In genomic region chr20:35171438-35171752, GRCh38 we compare ENCODE assay signal across 10 cellular contexts. TPM values are rescaled to one million over a fixed set of nuclear protein-coding genes. Genes with fewer than 3 reads are reported as not detected.
A peak's percentile ranks its signal among the peaks of the same experiment; 100 is the strongest.
DNase-seq lines count a peak whose midpoint lies in the region; ATAC-seq, FAIRE-seq and TF ChIP-seq lines count a peak whose summit lies in the region.
"Had no signal": no experiment of that assay in that cellular context is flagged by ENCODE, and none has a peak within 500 bp of the region (broad histone marks: within the 10 kb centered on the region; RNA-seq: fewer than 3 reads in every experiment).

No MANE protein-coding gene starts in this region.

- 96% methylated on average over 1 of the region's 1 CpG; no CpG with 5 or more reads in 1 of the 2 experiments for WGBS in H1 (ENCODE audit: extremely low coverage in 1 of 2, insufficient coverage in 1 of 2, insufficient read length in 1 of 2, insufficient replicate concordance in 2 of 2, low coverage in 1 of 2, low lambda C conversion rate in 2 of 2, missing lambda C conversion rate in 1 of 2), 2 experiments

- TF ChIP-seq CTCF in OCI-LY7 (conservative IDR thresholded peaks at IDR 0.05; ENCODE audit: low read length) (no peak), H1 (IDR thresholded peaks at IDR 0.05; ENCODE audit: control extremely low read depth in 1 of 3, insufficient read depth in 1 of 3, low read depth in 1 of 3, low read length in 3 of 3) (no peak), parathyroid adenoma (IDR thresholded peaks at IDR 0.05) (no peak)

- no peak for FAIRE-seq in H1 (lab: Jason Lieb, UNC)

- H3K27me3 Mint-ChIP-seq in CD4-positive, alpha-beta memory T cell, result no peaks in the 10 kb centered on the region

- H3K23ac ChIP-seq in H1 (ENCODE audit: insufficient read length), result no peak overlapping the region

- TF ChIP-seq RAD21 in H1 (IDR thresholded peaks at IDR 0.05 in 1 of 2, conservative IDR thresholded peaks at IDR 0.05 in 1 of 2; ENCODE audit: low read depth in 2 of 2, low read length in 2 of 2), result no peak

- H3K4me1 ChIP-seq in CD4-positive, alpha-beta memory T cell (ENCODE audit: insufficient read depth, low read length), result peaks cover 9% of the 10 kb centered on the region
- H3K4me1 ChIP-seq in OCI-LY7 (ENCODE audit: insufficient read depth, low read length, poor library complexity, severe bottlenecking), result no peaks in the 10 kb centered on the region
- H3K4me1 ChIP-seq in H1 (replicated peaks in 1 of 4; ENCODE audit: control insufficient read depth in 3 of 4, insufficient read depth in 4 of 4, low read length in 3 of 4), result peaks cover under 1 to 18% (median 10%) of the 10 kb centered on the region in 4 experiments
- H3K4me1 ChIP-seq in parathyroid adenoma, result no peaks in the 10 kb centered on the region
- H3K4me1 ChIP-seq: testis had no signal

- no peaks in the 10 kb centered on the region for H3K9me3 Mint-ChIP-seq in CD4-positive, alpha-beta memory T cell

- no peaks in the 10 kb centered on the region for H3K9me2 ChIP-seq in OCI-LY7 (ENCODE audit: insufficient read depth, low read length)

- H4K20me1 ChIP-seq in OCI-LY7 (ENCODE audit: insufficient read depth, low read length) (no peaks in the 10 kb centered on the region), H1 (replicated peaks in 1 of 2; ENCODE audit: control insufficient read depth in 1 of 2, insufficient read depth in 2 of 2, low read length in 2 of 2) (no peaks in the 10 kb centered on the region)

- no peak overlapping the region for H4K8ac ChIP-seq in H1 (ENCODE audit: extremely low read depth, insufficient read depth, low read length)

- H3K27me3 ChIP-seq in CD4-positive, alpha-beta memory T cell (ENCODE audit: insufficient read depth, low read length), result no peaks in the 10 kb centered on the region
- H3K27me3 ChIP-seq in H1 (replicated peaks in 1 of 4; ENCODE audit: control insufficient read depth in 3 of 4, extremely low read depth in 1 of 4, insufficient read depth in 3 of 4, low read length in 3 of 4), result peaks cover 0 to 2% (median 0%) of the 10 kb centered on the region in 4 experiments; a peak in 2 of 7 replicates
- no peaks in the 10 kb centered on the region for H3K27me3 ChIP-seq in parathyroid adenoma (ENCODE audit: control insufficient read depth, insufficient read depth, low read length)
- H3K27me3 ChIP-seq: testis had no signal

- no peak overlapping the region for H2BK15ac ChIP-seq in H1 (ENCODE audit: low read length)

- POLR2A ChIA-PET in CD4-positive, alpha-beta memory T cell (lab: Charles Lee; ENCODE audit: partially characterized antibody), result no interaction called here
- POLR2A ChIA-PET in OCI-LY7 (lab: Charles Lee), result interaction anchor here (0.7 kb wide), 1 partner anchor 71 kb away, joined by 3 read pairs; no protein-coding TSS in a partner anchor
- POLR2A ChIA-PET in H1 (lab: Charles Lee; ENCODE audit: partially characterized antibody), result interaction anchor here (2.0 kb wide), 1 partner anchor 11 kb away, joined by 5 read pairs; no protein-coding TSS in a partner anchor

- H3K4me3 Mint-ChIP-seq in CD4-positive, alpha-beta memory T cell, result peak overlapping the region; percentile 12 to 87 (median 83)

- H4K5ac ChIP-seq in H1 (ENCODE audit: insufficient read length, low read depth, low read length), result no peak overlapping the region

- no peak overlapping the region for H3K18ac ChIP-seq in H1 (ENCODE audit: extremely low read depth, low read length)

- H3K56ac ChIP-seq in H1 (replicated peaks; ENCODE audit: insufficient read length, low read depth, low read length), result no peak overlapping the region

- H2AFZ ChIP-seq in OCI-LY7 (ENCODE audit: low read length) (peak overlapping the region; percentile 53), H1 (ENCODE audit: low read length) (no peak overlapping the region; the same call in 1 of the 2 replicates), parathyroid adenoma (no peak overlapping the region)

- no peak for TF ChIP-seq POLR2A in H1 (IDR thresholded peaks at IDR 0.05; ENCODE audit: control extremely low read depth in 1 of 2, low read depth in 2 of 2, low read length in 2 of 2)

- H3K9me3 ChIP-seq in CD4-positive, alpha-beta memory T cell (ENCODE audit: control insufficient read depth in 1 of 2, low read length in 2 of 2), result no peaks in the 10 kb centered on the region
- no peaks in the 10 kb centered on the region for H3K9me3 ChIP-seq in OCI-LY7 (ENCODE audit: low read length)
- H3K9me3 ChIP-seq in H1 (ENCODE audit: insufficient read depth in 2 of 2, low read depth in 1 of 2, low read length in 1 of 2), result no peaks in the 10 kb centered on the region
- H3K9me3 ChIP-seq in parathyroid adenoma (ENCODE audit: control insufficient read depth, low read length), result no peaks in the 10 kb centered on the region
- H3K9me3 ChIP-seq: mucosa of descending colon, testis had no signal

- intact Hi-C loops in CD4-positive, alpha-beta memory T cell (cut with micrococcal nuclease), result no loop called here
- intact Hi-C loops in OCI-LY7 (cut with micrococcal nuclease; ENCODE audit: unreplicated experiment), result no loop called here

- no peak overlapping the region for H4K91ac ChIP-seq in H1 (replicated peaks; ENCODE audit: insufficient read length, low read length)

- H3K23me2 ChIP-seq in H1 (ENCODE audit: low read depth, low read length), result peaks cover 6% of the 10 kb centered on the region; the same call in 1 of the 2 replicates

- H3K27ac ChIP-seq in CD4-positive, alpha-beta memory T cell (ENCODE audit: low read depth, low read length), result no peak overlapping the region
- H3K27ac ChIP-seq in OCI-LY7 (ENCODE audit: low read depth, low read length, poor library complexity, severe bottlenecking), result no peak overlapping the region
- H3K27ac ChIP-seq in H1 (ENCODE audit: low read depth, low read length), result no peak overlapping the region
- no peak overlapping the region for H3K27ac ChIP-seq in parathyroid adenoma
- H3K27ac ChIP-seq: testis had no signal

- TF ChIP-seq EP300 in H1 (IDR thresholded peaks at IDR 0.05; ENCODE audit: borderline replicate concordance in 1 of 2, low read depth in 2 of 2, low read length in 2 of 2), result no peak

- H3K36me3 ChIP-seq in CD4-positive, alpha-beta memory T cell (ENCODE audit: insufficient read depth, low read length), result no peaks in the 10 kb centered on the region
- H3K36me3 ChIP-seq in OCI-LY7 (ENCODE audit: insufficient read depth, low read length) (no peaks in the 10 kb centered on the region), H1 (ENCODE audit: control insufficient read depth in 2 of 4, insufficient read depth in 4 of 4, low read length in 3 of 4) (no peaks in the 10 kb centered on the region), parathyroid adenoma (ENCODE audit: control insufficient read depth, insufficient read depth, low read length) (no peaks in the 10 kb centered on the region)

- H3K4me2 ChIP-seq in OCI-LY7 (ENCODE audit: low read length), result peak overlapping the region; percentile 39; the same call in 1 of the 2 replicates
- peak overlapping the region; percentile 71 to 72 for H3K4me2 ChIP-seq in H1 (ENCODE audit: insufficient read depth in 1 of 2, low read depth in 2 of 2, low read length in 2 of 2)
- peak overlapping the region; percentile 71 for H3K4me2 ChIP-seq in parathyroid adenoma (ENCODE audit: low read length)

- H3K9ac ChIP-seq in H1 (replicated peaks in 1 of 4; ENCODE audit: extremely low read depth in 1 of 4, low read depth in 3 of 4, low read length in 3 of 4), result no peak overlapping the region
- no peak overlapping the region for H3K9ac ChIP-seq in parathyroid adenoma

- H2BK120ac ChIP-seq in H1 (replicated peaks; ENCODE audit: low read depth, low read length), result no peak overlapping the region

- H2BK20ac ChIP-seq in H1 (ENCODE audit: low read length), result no peak overlapping the region

- peaks cover 0 to 8% of the 10 kb centered on the region in 2 donors for H3K36me3 Mint-ChIP-seq in CD4-positive, alpha-beta memory T cell

- no peak overlapping the region for H2AK5ac ChIP-seq in H1 (ENCODE audit: low read depth, low read length)

- CTCF ChIA-PET in CD4-positive, alpha-beta memory T cell (lab: Charles Lee; ENCODE audit: partially characterized antibody), result interaction anchor here (0.8 kb wide), 1 partner anchor 75 kb away, joined by 4 read pairs; no protein-coding TSS in a partner anchor
- CTCF ChIA-PET in OCI-LY7 (lab: Charles Lee; ENCODE audit: unreplicated experiment) (no interaction called here), H1 (lab: Charles Lee; ENCODE audit: partially characterized antibody) (interaction anchor here (1.0 to 3.5 kb wide), 2 partner anchors 37 to 92 kb away, joined by 4 to 14 read pairs; no protein-coding TSS in a partner anchor)

- no peak overlapping the region for H2BK12ac ChIP-seq in H1 (ENCODE audit: low read depth, low read length)

- no peak for DNase-seq in CD4-positive, alpha-beta memory T cell
- no peak for DNase-seq in OCI-LY7 (ENCODE audit: low spot score)
- no peak for DNase-seq in H1 (ENCODE audit: low read depth in 1 of 2, low spot score in 2 of 2)
- DNase-seq in NCI-H510A treated with DMSO at 0.1 percent for 48 hours (lab: John Stamatoyannopoulos, UW), result no peak
- DNase-seq in cerebellar cortex (ENCODE audit: low spot score), result no peak
- DNase-seq in A172 (ENCODE audit: low spot score), result no peak

- no peak for ATAC-seq in GM21529 (IDR thresholded peaks at IDR 0.05; ENCODE audit: unreplicated experiment)

- H3K79me2 ChIP-seq in OCI-LY7 (ENCODE audit: insufficient read depth, low read depth, low read length), result no peaks in the 10 kb centered on the region
- H3K79me2 ChIP-seq in H1 (ENCODE audit: control insufficient read depth in 1 of 2, insufficient read depth in 2 of 2, low read length in 2 of 2), result no peaks in the 10 kb centered on the region
- no peaks in the 10 kb centered on the region for H3K79me2 ChIP-seq in parathyroid adenoma

- H3K27ac Mint-ChIP-seq in CD4-positive, alpha-beta memory T cell, result peak overlapping the region in 3 of 7 donors; percentile 36 to 81 (median 60)

- H2BK5ac ChIP-seq in H1 (ENCODE audit: low read depth, low read length), result no peak overlapping the region

- H3K4me3 ChIP-seq in CD4-positive, alpha-beta memory T cell (ENCODE audit: low read length in 2 of 2), result no peak overlapping the region
- H3K4me3 ChIP-seq in OCI-LY7 (ENCODE audit: low read depth, low read length, poor library complexity, severe bottlenecking) (no peak overlapping the region), H1 (ENCODE audit: extremely low read depth in 1 of 4, insufficient read depth in 2 of 4, low read depth in 3 of 4, low read length in 4 of 4) (peak overlapping the region in 3 of 4 experiments; percentile 39 to 54 (median 48); a peak in 5 of 8 replicates), parathyroid adenoma (ENCODE audit: low read depth, low read length) (peak overlapping the region; percentile 43)
- H3K4me3 ChIP-seq: mucosa of descending colon, testis had no signal

- no TSS peak for BruUV-seq in OCI-LY7 (replicated peaks; lab: Mats Ljungman, UMichigan)

- no peaks in the 10 kb centered on the region for H3K79me1 ChIP-seq in H1 (ENCODE audit: low read depth, low read length)

- H3K4me1 Mint-ChIP-seq in CD4-positive, alpha-beta memory T cell, result peaks cover 10 to 16% (median 11%) of the 10 kb centered on the region in 4 donors

- H3K4ac ChIP-seq in H1 (replicated peaks; ENCODE audit: insufficient read length, low read depth, low read length), result no peak overlapping the region

- H3K14ac ChIP-seq in H1 (ENCODE audit: insufficient read length), result no peak overlapping the region

RNA-seq across cellular contexts. Expression of gene PROCR, which starts 0.5 kb away (rescaled TPM):
- under 1 TPM; 0.42 to 0.61 TPM for total RNA-seq in CD4-positive, alpha-beta memory T cell
- polyA plus RNA-seq in CD4-positive, alpha-beta memory T cell, result 1 to 10 TPM; 1.9 to 3.6 TPM
- total RNA-seq in OCI-LY7 (2014; rRNA removed; shearing (Covaris generic)), result not detected in 2 replicates
- total RNA-seq in OCI-LY7 (2022), result not detected in 2 replicates
- total RNA-seq in H1 (2021; fragmentation: NEBNext Ultra II Directional; extraction: Animal tissue kit (Norgen Biotek cat#: 25700)), result 19.5 and 21.3 TPM in 2 replicates
- polyA plus RNA-seq in H1 (2011; rRNA removed), result 42.9 and 54.4 TPM in 2 replicates
- 33.2 TPM for polyA plus RNA-seq in H1 (2011; cell fraction: cytosol; rRNA removed)
- 44.0 TPM for polyA plus RNA-seq in H1 (2011; cell fraction: nucleus; rRNA removed)
- 14.9 to 23.5 TPM (median 19.7 TPM) in 4 replicates for polyA plus RNA-seq in H1 (2012, experiment 1 of 2)
- polyA plus RNA-seq in H1 (2012, experiment 2 of 2), result 25.4 TPM
- 23.6 TPM for polyA plus RNA-seq in H1 (2013, experiment 1 of 2)
- polyA plus RNA-seq in H1 (2013, experiment 2 of 2), result 29.0 TPM
- polyA minus RNA-seq in H1 (2011; rRNA and poly(A)+ RNA removed), result 18.1 and 18.2 TPM in 2 replicates
- polyA minus RNA-seq in H1 (2011; cell fraction: cytosol; rRNA and poly(A)+ RNA removed), result 11.0 TPM
- 13.2 TPM for polyA minus RNA-seq in H1 (2011; cell fraction: nucleus; rRNA and poly(A)+ RNA removed)
- 32.2 and 48.0 TPM in 2 replicates for total RNA-seq in A172 (2014; rRNA removed; shearing (Covaris generic))

RNA-seq across cellular contexts. Expression of gene EDEM2, which starts 24.3 kb away (rescaled TPM):
- total RNA-seq in CD4-positive, alpha-beta memory T cell, result 10 to 100 TPM; 27.2 to 27.6 TPM
- 10 to 100 TPM; 52.1 to 62.1 TPM for polyA plus RNA-seq in CD4-positive, alpha-beta memory T cell
- 19.1 and 19.7 TPM in 2 replicates for total RNA-seq in OCI-LY7 (2014; rRNA removed; shearing (Covaris generic))
- total RNA-seq in OCI-LY7 (2022), result 20.7 and 23.0 TPM in 2 replicates
- total RNA-seq in H1 (2021; fragmentation: NEBNext Ultra II Directional; extraction: Animal tissue kit (Norgen Biotek cat#: 25700)), result 19.6 and 21.5 TPM in 2 replicates
- polyA plus RNA-seq in H1 (2011; rRNA removed), result 15.2 and 18.6 TPM in 2 replicates
- 19.0 TPM for polyA plus RNA-seq in H1 (2011; cell fraction: cytosol; rRNA removed)
- polyA plus RNA-seq in H1 (2011; cell fraction: nucleus; rRNA removed), result 29.2 TPM
- 21.3 to 26.0 TPM (median 25.2 TPM) in 4 replicates for polyA plus RNA-seq in H1 (2012, experiment 1 of 2)
- polyA plus RNA-seq in H1 (2012, experiment 2 of 2), result 29.2 TPM
- polyA plus RNA-seq in H1 (2013, experiment 1 of 2), result 20.4 TPM
- polyA plus RNA-seq in H1 (2013, experiment 2 of 2), result 24.0 TPM
- polyA minus RNA-seq in H1 (2011; rRNA and poly(A)+ RNA removed), result 17.5 and 17.8 TPM in 2 replicates
- 10.8 TPM for polyA minus RNA-seq in H1 (2011; cell fraction: cytosol; rRNA and poly(A)+ RNA removed)
- polyA minus RNA-seq in H1 (2011; cell fraction: nucleus; rRNA and poly(A)+ RNA removed), result 7.8 TPM
- 32.8 and 34.4 TPM in 2 replicates for total RNA-seq in A172 (2014; rRNA removed; shearing (Covaris generic))

RNA-seq across cellular contexts. Expression of gene MMP24, which starts 55.1 kb away (rescaled TPM):
- total RNA-seq in CD4-positive, alpha-beta memory T cell, result under 1 TPM; 0.12 to 0.19 TPM
- under 1 TPM; 0.07 TPM for polyA plus RNA-seq in CD4-positive, alpha-beta memory T cell
- total RNA-seq in OCI-LY7 (2014; rRNA removed; shearing (Covaris generic)), result not detected in 2 replicates
- total RNA-seq in OCI-LY7 (2022), result not detected in 2 replicates
- 18.8 and 20.0 TPM in 2 replicates for total RNA-seq in H1 (2021; fragmentation: NEBNext Ultra II Directional; extraction: Animal tissue kit (Norgen Biotek cat#: 25700))
- polyA plus RNA-seq in H1 (2011; rRNA removed), result 21.4 and 27.2 TPM in 2 replicates
- polyA plus RNA-seq in H1 (2011; cell fraction: cytosol; rRNA removed), result 18.8 TPM
- polyA plus RNA-seq in H1 (2011; cell fraction: nucleus; rRNA removed), result 25.4 TPM
- polyA plus RNA-seq in H1 (2012, experiment 1 of 2), result 14.2 to 22.0 TPM (median 19.1 TPM) in 4 replicates
- 22.2 TPM for polyA plus RNA-seq in H1 (2012, experiment 2 of 2)
- polyA plus RNA-seq in H1 (2013, experiment 1 of 2), result 5.8 TPM
- polyA plus RNA-seq in H1 (2013, experiment 2 of 2), result 6.3 TPM
- 21.1 and 25.6 TPM in 2 replicates for polyA minus RNA-seq in H1 (2011; rRNA and poly(A)+ RNA removed)
- polyA minus RNA-seq in H1 (2011; cell fraction: cytosol; rRNA and poly(A)+ RNA removed), result 14.8 TPM
- 12.5 TPM for polyA minus RNA-seq in H1 (2011; cell fraction: nucleus; rRNA and poly(A)+ RNA removed)
- 5.2 and 14.2 TPM in 2 replicates for total RNA-seq in A172 (2014; rRNA removed; shearing (Covaris generic))

Comparison
In these comparisons a context has a peak if more than half of its experiments do, and no peak if none do; other contexts are left out.
1. H3K4me3 ChIP-seq: peak in H1 (3 of 4) and parathyroid adenoma (single experiment); none in CD4-positive, alpha-beta memory T cell (0 of 2) and OCI-LY7 (single experiment).
2. RNA of gene PROCR, which starts 0.5 kb away (total RNA-seq): 32.2 to 48.0 TPM in A172 and 19.5 to 21.3 TPM in H1; 0.42 to 0.61 TPM in CD4-positive, alpha-beta memory T cell and not detected in OCI-LY7; every median in the first group is over 10 times any median in the second.
3. Peak in every context shown above with its lines, with median percentiles within 50 percentile points of each other: H3K4me2 ChIP-seq.